13 cellular contexts compared by ENCODE assay signal in the genomic region with DNA sequence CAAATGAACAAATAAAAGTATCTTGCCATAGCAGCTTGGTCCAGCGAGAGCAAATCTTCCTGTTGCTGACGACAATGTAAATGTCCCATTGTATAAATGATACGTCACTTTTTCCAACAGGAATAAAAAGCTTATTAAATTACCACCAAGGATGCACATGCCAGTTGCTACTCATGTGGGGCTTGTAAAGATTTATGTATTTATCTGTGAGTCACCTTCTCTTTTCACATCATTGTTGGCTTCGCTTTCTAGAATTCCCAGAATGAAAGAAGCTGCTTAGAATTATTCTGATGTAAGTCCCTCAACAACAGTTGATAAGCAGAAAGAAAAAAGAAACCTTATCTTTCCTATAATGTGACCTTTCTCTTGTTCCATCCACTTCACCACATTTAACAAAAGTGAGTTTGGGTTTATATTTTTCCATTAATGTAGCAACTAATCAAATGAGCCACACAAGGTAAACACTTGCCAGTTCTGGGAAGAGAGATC. TPM values are rescaled to one million over a fixed set of nuclear protein-coding genes. Genes with fewer than 3 reads are reported as not detected.
DNase-seq lines count a peak whose midpoint lies in the region; TF ChIP-seq lines count a peak whose summit lies in the region.
"Had no signal": no experiment of that assay in that cellular context is flagged by ENCODE, and none has a peak within 500 bp of the region (broad histone marks: within the 10 kb centered on the region; RNA-seq: fewer than 3 reads in every experiment).

No MANE protein-coding gene starts in this region.

- intact Hi-C loops in adrenal gland (cut with DNase I), result no loop called here
- intact Hi-C loops in tibial artery (cut with DNase I; ENCODE audit: low total_unique reads), result no loop called here

- no peak overlapping the region for H3K4me3 ChIP-seq in adrenal gland
- H3K4me3 ChIP-seq in tibial artery, result no peak overlapping the region
- H3K4me3 ChIP-seq: cardiac muscle cell, gastrocnemius medialis, neural progenitor cell had no signal

- H3K27me3 ChIP-seq in adrenal gland (no peaks in the 10 kb centered on the region), tibial artery (no peaks in the 10 kb centered on the region)
- H3K27me3 ChIP-seq: cardiac muscle cell, gastrocnemius medialis, neural progenitor cell had no signal

- TF ChIP-seq CTCF in adrenal gland (IDR thresholded peaks at IDR 0.05) (no peak), tibial artery (IDR thresholded peaks at IDR 0.05) (no peak)

- TF ChIP-seq POLR2A in adrenal gland (IDR thresholded peaks at IDR 0.05), result no peak

- H3K9me3 ChIP-seq in adrenal gland (replicated peaks in 1 of 3) (no peaks in the 10 kb centered on the region), tibial artery (no peaks in the 10 kb centered on the region)
- H3K9me3 ChIP-seq: gastrocnemius medialis had no signal

- DNase-seq in NCI-H748 (lab: John Stamatoyannopoulos, UW; ENCODE audit: unreplicated experiment) (peak; percentile 21), NCI-H748 treated with DMSO at 0.1 percent for 48 hours (lab: John Stamatoyannopoulos, UW) (no peak), NCI-H2107 (lab: John Stamatoyannopoulos, UW) (peak; percentile 11), adrenal gland (peak in 5 of 7 donors; percentile 24 to 79 (median 61)), myocyte (ENCODE audit: low read depth) (peak; percentile 26), NCI-H510A (lab: John Stamatoyannopoulos, UW) (no peak), tibial artery (no peak)
- no peak for DNase-seq in activated CD4-positive, alpha-beta T cell treated with anti-CD3 and anti-CD28 coated beads, Interleukin-2, amount 50 U/mL, for 1 hour
- DNase-seq: ACHN; activated CD8-positive, alpha-beta memory T cell treated with anti-CD3 and anti-CD28 coated beads, Interleukin-2, amount 50 U/mL, for 4 hours; gastrocnemius medialis had no signal

- WGBS in adrenal gland, 4 donors, result 38 to 52% (median 43%) methylated on average over 4 of the region's 4 CpGs

- no peaks in the 10 kb centered on the region for H3K36me3 ChIP-seq in adrenal gland (replicated peaks in 1 of 2)
- H3K36me3 ChIP-seq in tibial artery, result no peaks in the 10 kb centered on the region
- H3K36me3 ChIP-seq: cardiac muscle cell, gastrocnemius medialis, neural progenitor cell had no signal

- H3K27ac ChIP-seq in adrenal gland (peak overlapping the region in 4 of 5 donors; percentile 31 to 78 (median 66)), tibial artery (no peak overlapping the region)
- H3K27ac ChIP-seq: cardiac muscle cell, gastrocnemius medialis, neural progenitor cell had no signal

- H3K4me1 ChIP-seq in adrenal gland (replicated peaks in 1 of 2), result no peaks in the 10 kb centered on the region
- H3K4me1 ChIP-seq in tibial artery, result no peaks in the 10 kb centered on the region
- H3K4me1 ChIP-seq: gastrocnemius medialis, neural progenitor cell had no signal

RNA-seq across cellular contexts. Expression of gene DNAJC12, which starts 22.4 kb away (rescaled TPM):
- total RNA-seq in adrenal gland (100 to 1,000 TPM in 2 of 8 donors, 10 to 100 TPM in 6; 38.7 to 228 (median 65.2) TPM), myocyte (5.8 and 6.0 TPM in 2 replicates)
- polyA plus RNA-seq in adrenal gland, result 100 to 1,000 TPM in 1 of 3 donors, 10 to 100 TPM in 2; 21.0 to 134 (median 58.4) TPM
- 5.9 TPM for polyA plus RNA-seq in myocyte (2012)

Comparison
In these comparisons a context has a peak if more than half of its experiments do, and no peak if none do; other contexts are left out.
1. DNase-seq: peak in NCI-H748 (single experiment), NCI-H2107 (single experiment), adrenal gland (5 of 7) and myocyte (single experiment); none in NCI-H748 treated with DMSO at 0.1 percent for 48 hours (single experiment), NCI-H510A (single experiment), activated CD4-positive, alpha-beta T cell treated with anti-CD3 and anti-CD28 coated beads, Interleukin-2, amount 50 U/mL, for 1 hour (single experiment) and tibial artery (0 of 2).
2. H3K27ac ChIP-seq: peak in adrenal gland (4 of 5); none in tibial artery (0 of 2).